Comparison of ENCODE assay signal across 20 cellular contexts in the genomic region with DNA sequence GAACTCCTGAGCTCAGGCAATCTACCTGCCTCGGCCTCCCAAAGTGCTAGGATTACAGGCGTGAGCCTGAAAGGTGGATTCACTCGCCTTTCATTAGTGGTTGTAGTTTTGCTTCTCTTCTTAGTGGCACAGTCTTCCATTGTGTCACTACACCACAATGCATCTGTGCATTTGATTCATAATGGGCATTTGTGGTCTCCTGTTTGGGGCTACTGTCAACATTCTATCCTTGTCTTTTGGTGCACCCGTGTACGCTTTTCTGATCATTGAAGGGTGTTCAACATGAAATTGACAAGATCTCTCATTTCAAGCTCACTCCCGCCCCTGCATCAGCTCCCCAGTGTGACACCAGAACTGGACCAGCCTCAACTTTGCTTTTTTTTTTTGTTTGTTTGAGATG. TPM values are rescaled to one million over a fixed set of nuclear protein-coding genes. Genes with fewer than 3 reads are reported as not detected.
DNase-seq lines count a peak whose midpoint lies in the region; ATAC-seq and TF ChIP-seq lines count a peak whose summit lies in the region.
"Had no signal": no experiment of that assay in that cellular context is flagged by ENCODE, and none has a peak within 500 bp of the region (broad histone marks: within the 10 kb centered on the region; RNA-seq: fewer than 3 reads in every experiment).

No MANE protein-coding gene starts in this region.

- DNase-seq in activated naive CD4-positive, alpha-beta T cell treated with anti-CD3 and anti-CD28 coated beads, Interleukin-2, amount 50 U/mL, for 72 hours (ENCODE audit: low spot score in 2 of 2) = no peak
- no peak for DNase-seq in activated naive CD4-positive, alpha-beta T cell treated with anti-CD3 and anti-CD28 coated beads, Interleukin-2, amount 10 ng/mL, durations not matched to agents 7 days and 5 days
- no peak for DNase-seq in RWPE1 (ENCODE audit: low spot score)
- DNase-seq in retina = no peak
- DNase-seq: GDM1, GOT3, MM.1S, NCI-H1048, NCI-H1417 treated with DMSO at 0.1 percent for 48 hours, NCI-H187 treated with DMSO at 0.1 percent for 48 hours, NCI-H2107, NCI-H446 treated with DMSO at 0.1 percent for 48 hours, NCI-H526 treated with DMSO at 0.1 percent for 48 hours, Right ventricle myocardium superior had no signal

- POLR2A ChIA-PET in RWPE1 (lab: Yijun Ruan, JAX; ENCODE audit: low non-redundant PET) = no interaction called here

- peak overlapping the region; percentile 81 for H3K27ac ChIP-seq in RWPE1
- H3K27ac ChIP-seq: C4-2B, HL-60 had no signal

- peaks cover 8% of the 10 kb centered on the region in 2 donors for H3K36me3 Mint-ChIP-seq in activated naive CD4-positive, alpha-beta T cell treated with anti-CD3 and anti-CD28 coated beads, Interleukin-2, amount 50 U/mL, for 72 hours
- H3K36me3 Mint-ChIP-seq in activated naive CD4-positive, alpha-beta T cell treated with anti-CD3 and anti-CD28 coated beads, Interleukin-2, amount 10 ng/mL, durations not matched to agents 7 days and 5 days = no peaks in the 10 kb centered on the region
- no peaks in the 10 kb centered on the region for H3K36me3 Mint-ChIP-seq in nephron (ENCODE audit: low read depth)

- CTCF ChIA-PET in activated naive CD4-positive, alpha-beta T cell treated with anti-CD3 and anti-CD28 coated beads, Interleukin-2, amount 10 ng/mL, durations not matched to agents 7 days and 5 days (lab: Charles Lee) = interaction anchor here (0.6 to 0.9 kb wide), 2 partner anchors 20 to 234 kb away, joined by 3 read pairs; no protein-coding TSS in a partner anchor
- CTCF ChIA-PET in RWPE1 (lab: Yijun Ruan, JAX) = interaction anchor here (0.6 kb wide), 2 partner anchors 58 to 169 kb away, joined by 4 read pairs; no protein-coding TSS in a partner anchor

- no peak overlapping the region for H3K4me3 Mint-ChIP-seq in activated naive CD4-positive, alpha-beta T cell treated with anti-CD3 and anti-CD28 coated beads, Interleukin-2, amount 10 ng/mL, durations not matched to agents 7 days and 5 days
- peak overlapping the region; percentile 17 to 48 (median 27) for H3K4me3 Mint-ChIP-seq in nephron

- ATAC-seq in activated naive CD4-positive, alpha-beta T cell treated with anti-CD3 and anti-CD28 coated beads, Interleukin-2, amount 50 U/mL, for 72 hours = peak; percentile 17 to 81
- ATAC-seq in HG03097 (IDR thresholded peaks at IDR 0.05; ENCODE audit: low FRiP score, unreplicated experiment) (no peak), HG02759 (IDR thresholded peaks at IDR 0.05; ENCODE audit: unreplicated experiment) (no peak)
- ATAC-seq: HepG2 had no signal

- peaks cover 0 to 4% of the 10 kb centered on the region in 2 donors for H3K9me3 Mint-ChIP-seq in activated naive CD4-positive, alpha-beta T cell treated with anti-CD3 and anti-CD28 coated beads, Interleukin-2, amount 50 U/mL, for 72 hours
- peaks cover 3% of the 10 kb centered on the region for H3K9me3 Mint-ChIP-seq in activated naive CD4-positive, alpha-beta T cell treated with anti-CD3 and anti-CD28 coated beads, Interleukin-2, amount 10 ng/mL, durations not matched to agents 7 days and 5 days
- H3K9me3 Mint-ChIP-seq in nephron = no peaks in the 10 kb centered on the region

- H3K27me3 Mint-ChIP-seq in activated naive CD4-positive, alpha-beta T cell treated with anti-CD3 and anti-CD28 coated beads, Interleukin-2, amount 10 ng/mL, durations not matched to agents 7 days and 5 days = peaks cover 89% of the 10 kb centered on the region
- peaks cover 70% of the 10 kb centered on the region for H3K27me3 Mint-ChIP-seq in nephron (ENCODE audit: low read depth)

- no peak overlapping the region for H3K27ac Mint-ChIP-seq in activated naive CD4-positive, alpha-beta T cell treated with anti-CD3 and anti-CD28 coated beads, Interleukin-2, amount 50 U/mL, for 72 hours
- H3K27ac Mint-ChIP-seq in activated naive CD4-positive, alpha-beta T cell treated with anti-CD3 and anti-CD28 coated beads, Interleukin-2, amount 10 ng/mL, durations not matched to agents 7 days and 5 days = no peak overlapping the region
- H3K27ac Mint-ChIP-seq in nephron = no peak overlapping the region

- H3K4me1 Mint-ChIP-seq in activated naive CD4-positive, alpha-beta T cell treated with anti-CD3 and anti-CD28 coated beads, Interleukin-2, amount 10 ng/mL, durations not matched to agents 7 days and 5 days = peaks cover 28% of the 10 kb centered on the region
- peaks cover 7% of the 10 kb centered on the region for H3K4me1 Mint-ChIP-seq in nephron

- TF ChIP-seq CTCF in RWPE1 (conservative IDR thresholded peaks at IDR 0.05; ENCODE audit: low read depth) (no peak), nephron (IDR thresholded peaks at IDR 0.05; ENCODE audit: unreplicated experiment in 3 of 3) (no peak)

RNA-seq across cellular contexts. Expression of a gene that starts 2.0 kb away (rescaled TPM):
- under 1 TPM in 1 of 2 donors, not detected in 1; 0.05 TPM for total RNA-seq in activated naive CD4-positive, alpha-beta T cell treated with anti-CD3 and anti-CD28 coated beads, Interleukin-2, amount 50 U/mL, for 72 hours

RNA-seq across cellular contexts. Expression of a gene that starts 35.7 kb away (rescaled TPM):
- under 1 TPM; 0.68 to 0.89 TPM for total RNA-seq in activated naive CD4-positive, alpha-beta T cell treated with anti-CD3 and anti-CD28 coated beads, Interleukin-2, amount 50 U/mL, for 72 hours

RNA-seq across cellular contexts. Expression of a gene that starts 45.8 kb away (rescaled TPM):
- total RNA-seq in activated naive CD4-positive, alpha-beta T cell treated with anti-CD3 and anti-CD28 coated beads, Interleukin-2, amount 50 U/mL, for 72 hours = not detected
- total RNA-seq: Right ventricle myocardium superior had no signal

Comparison
In these comparisons a context has a peak if more than half of its experiments do, and no peak if none do; other contexts are left out.
1. ATAC-seq: peak in activated naive CD4-positive, alpha-beta T cell treated with anti-CD3 and anti-CD28 coated beads, Interleukin-2, amount 50 U/mL, for 72 hours (2 of 2); none in HG03097 (single experiment) and HG02759 (single experiment).